Comparison of ENCODE assay signal across 19 cellular contexts in the genomic region with DNA sequence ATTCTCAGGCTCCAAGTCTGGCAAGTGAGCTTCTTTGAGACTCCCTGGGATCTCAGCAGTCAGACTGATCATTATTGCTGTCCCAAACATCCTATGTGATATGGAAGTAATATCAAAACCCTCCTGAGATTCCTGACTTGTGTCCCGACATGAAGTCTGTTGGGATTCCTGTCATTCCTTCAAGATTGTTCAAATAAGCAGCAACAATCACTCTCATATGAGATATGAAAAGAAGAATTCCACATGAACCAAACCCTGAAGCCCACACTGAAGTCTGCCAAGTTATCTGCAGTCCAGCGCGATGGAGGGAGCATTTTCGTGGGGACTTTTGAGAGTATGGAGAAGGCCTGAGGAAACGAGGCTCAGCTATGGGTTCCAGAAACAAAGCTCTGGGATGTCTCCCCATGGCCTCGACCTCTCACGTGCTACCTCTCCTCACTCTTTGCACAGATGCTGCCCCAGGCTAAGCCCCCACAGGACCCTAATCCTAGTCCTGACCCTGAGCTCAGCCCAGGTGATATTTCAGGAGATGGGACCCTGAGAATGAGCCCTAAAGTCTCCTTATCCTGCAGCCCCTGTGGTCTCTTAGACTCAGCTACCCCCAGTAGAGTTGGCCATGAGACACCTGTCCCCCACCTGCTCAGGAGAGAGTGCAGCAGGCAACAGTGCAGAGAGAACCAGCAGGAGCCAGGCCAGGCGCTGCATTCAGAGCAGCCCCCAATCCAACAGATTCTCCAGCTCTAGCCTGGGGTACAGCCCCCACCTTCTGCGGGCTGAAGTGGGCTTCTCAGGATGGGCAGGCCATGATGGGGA.
A peak's percentile ranks its signal among the peaks of the same experiment; 100 is the strongest.
DNase-seq lines count a peak whose midpoint lies in the region; ATAC-seq, FAIRE-seq and TF ChIP-seq lines count a peak whose summit lies in the region.
"Had no signal": no experiment of that assay in that cellular context is flagged by ENCODE, and none has a peak within 500 bp of the region (broad histone marks: within the 10 kb centered on the region; RNA-seq: fewer than 3 reads in every experiment).

No MANE protein-coding gene starts in this region.

- TF ChIP-seq POLR2A in esophagus muscularis mucosa (IDR thresholded peaks at IDR 0.05; ENCODE audit: low read depth), result no peak

- peaks cover 0 to 8% of the 10 kb centered on the region in 2 donors for H3K27me3 Mint-ChIP-seq in natural killer cell (ENCODE audit: low read depth in 2 of 2)
- peaks cover 0 to 3% of the 10 kb centered on the region in 2 donors for H3K27me3 Mint-ChIP-seq in natural killer cell treated with Interleukin-12 subunit alpha and Interleukin-12 subunit beta and Interleukin-15 and Interleukin-18, amount 100 ng/mL, for 72 hours

- H3K4me3 Mint-ChIP-seq in natural killer cell, result no peak overlapping the region
- H3K4me3 Mint-ChIP-seq in natural killer cell treated with Interleukin-12 subunit alpha and Interleukin-12 subunit beta and Interleukin-15 and Interleukin-18, amount 100 ng/mL, for 72 hours, result no peak overlapping the region
- H3K4me3 Mint-ChIP-seq: CD4-positive, CD25-positive, alpha-beta regulatory T cell; GM23338 had no signal

- 80% methylated on average over 7 of the region's 9 CpGs for WGBS in esophagus muscularis mucosa

- TF ChIP-seq CTCF in natural killer cell (IDR thresholded peaks at IDR 0.05) (no peak), esophagus muscularis mucosa (IDR thresholded peaks at IDR 0.05) (no peak), RWPE1 (conservative IDR thresholded peaks at IDR 0.05; ENCODE audit: low read depth) (no peak)

- H3K36me3 ChIP-seq in esophagus muscularis mucosa, result no peaks in the 10 kb centered on the region

- H3K4me3 ChIP-seq in esophagus muscularis mucosa, result no peak overlapping the region
- H3K4me3 ChIP-seq: GM23338 had no signal

- POLR2A ChIA-PET in RWPE1 (lab: Yijun Ruan, JAX; ENCODE audit: low non-redundant PET), result no interaction called here

- TF ChIP-seq EP300 in esophagus muscularis mucosa (IDR thresholded peaks at IDR 0.05), result no peak

- no peak overlapping the region for H3K27ac Mint-ChIP-seq in natural killer cell
- H3K27ac Mint-ChIP-seq in natural killer cell treated with Interleukin-12 subunit alpha and Interleukin-12 subunit beta and Interleukin-15 and Interleukin-18, amount 100 ng/mL, for 72 hours, result no peak overlapping the region
- H3K27ac Mint-ChIP-seq: GM23338 had no signal

- DNase-seq in natural killer cell, result peak; percentile 4
- DNase-seq in natural killer cell treated with Interleukin-12 subunit alpha and Interleukin-12 subunit beta and Interleukin-15 and Interleukin-18, amount 100 ng/mL, for 72 hours (ENCODE audit: low spot score), result no peak
- peak; percentile 82 for DNase-seq in esophagus muscularis mucosa (ENCODE audit: extremely low spot score)
- no peak for DNase-seq in urothelium cell line (ENCODE audit: low spot score)
- no peak for DNase-seq in RWPE1 (ENCODE audit: low spot score)
- no peak for DNase-seq in glomerular visceral epithelial cell (ENCODE audit: extremely low spot score)
- DNase-seq: 8988T; CD4-positive, CD25-positive, alpha-beta regulatory T cell; CD8-positive, alpha-beta memory T cell; COR-L47; DMS 273 treated with DMSO at 0.1 percent for 48 hours; DMS53; DND-41; EL; HCEC 1CT had no signal

- H3K27ac ChIP-seq in esophagus muscularis mucosa (replicated peaks in 1 of 4) (no peak overlapping the region), RWPE1 (no peak overlapping the region)

- CTCF ChIA-PET in RWPE1 (lab: Yijun Ruan, JAX), result interaction anchor here (1.4 kb wide), 1 partner anchor 9 kb away, joined by 6 read pairs; no protein-coding TSS in a partner anchor

- peaks cover 0 to 31% (median 2%) of the 10 kb centered on the region in 4 donors for H3K27me3 ChIP-seq in esophagus muscularis mucosa

- no peaks in the 10 kb centered on the region for H3K36me3 Mint-ChIP-seq in natural killer cell
- no peaks in the 10 kb centered on the region for H3K36me3 Mint-ChIP-seq in natural killer cell treated with Interleukin-12 subunit alpha and Interleukin-12 subunit beta and Interleukin-15 and Interleukin-18, amount 100 ng/mL, for 72 hours
- H3K36me3 Mint-ChIP-seq: CD4-positive, CD25-positive, alpha-beta regulatory T cell had no signal

- H3K9me3 Mint-ChIP-seq in natural killer cell, result no peaks in the 10 kb centered on the region
- no peaks in the 10 kb centered on the region for H3K9me3 Mint-ChIP-seq in natural killer cell treated with Interleukin-12 subunit alpha and Interleukin-12 subunit beta and Interleukin-15 and Interleukin-18, amount 100 ng/mL, for 72 hours
- H3K9me3 Mint-ChIP-seq: CD4-positive, CD25-positive, alpha-beta regulatory T cell; CD8-positive, alpha-beta memory T cell; GM23338 had no signal

- peaks cover 51 to 55% of the 10 kb centered on the region in 2 donors for H3K4me1 Mint-ChIP-seq in natural killer cell
- H3K4me1 Mint-ChIP-seq in natural killer cell treated with Interleukin-12 subunit alpha and Interleukin-12 subunit beta and Interleukin-15 and Interleukin-18, amount 100 ng/mL, for 72 hours (ENCODE audit: low read depth in 2 of 2), result peaks cover 38 to 46% of the 10 kb centered on the region in 2 donors

- FAIRE-seq in urothelium cell line (lab: Jason Lieb, UNC), result peak; percentile 69
- FAIRE-seq: G401.6, H54 had no signal

- H3K4me1 ChIP-seq in esophagus muscularis mucosa, result no peaks in the 10 kb centered on the region

- ATAC-seq in natural killer cell (no peak), GM21390 (IDR thresholded peaks at IDR 0.05; ENCODE audit: unreplicated experiment) (no peak)
- no peak for ATAC-seq in natural killer cell treated with Interleukin-12 subunit alpha and Interleukin-12 subunit beta and Interleukin-15 and Interleukin-18, amount 100 ng/mL, for 72 hours

- no peaks in the 10 kb centered on the region for H3K9me3 ChIP-seq in esophagus muscularis mucosa

- intact Hi-C loops in natural killer cell (cut with micrococcal nuclease), result loop anchor here (1.0 to 5.0 kb wide), 3 partner anchors 32 to 212 kb away; no protein-coding TSS in a partner anchor
- intact Hi-C loops in esophagus muscularis mucosa (cut with DNase I), result no loop called here

Comparison
In these comparisons a context has a peak if more than half of its experiments do, and no peak if none do; other contexts are left out.
1. DNase-seq: peak in natural killer cell (single experiment) and esophagus muscularis mucosa (single experiment); none in natural killer cell treated with Interleukin-12 subunit alpha and Interleukin-12 subunit beta and Interleukin-15 and Interleukin-18, amount 100 ng/mL, for 72 hours (single experiment), urothelium cell line (single experiment), RWPE1 (single experiment) and glomerular visceral epithelial cell (single experiment).